17 cellular contexts compared by ENCODE assay signal in genomic region chr2:8144785-8145184, GRCh38.
DNase-seq lines count a peak whose midpoint lies in the region; TF ChIP-seq lines count a peak whose summit lies in the region.
"Had no signal": no experiment of that assay in that cellular context is flagged by ENCODE, and none has a peak within 500 bp of the region (broad histone marks: within the 10 kb centered on the region; RNA-seq: fewer than 3 reads in every experiment).

No MANE protein-coding gene starts in this region.

- H4K20me1 ChIP-seq in smooth muscle cell (ENCODE audit: low read depth) = no peaks in the 10 kb centered on the region

- H3K27ac ChIP-seq in smooth muscle cell (ENCODE audit: low read depth) (peak overlapping the region; percentile 1), neuronal stem cell (replicated peaks; ENCODE audit: low read length) (no peak overlapping the region)
- H3K27ac ChIP-seq: gastrocnemius medialis, stomach had no signal

- no peak overlapping the region for H4K91ac ChIP-seq in neuronal stem cell (ENCODE audit: low read depth, low read length, poor library complexity)

- in situ Hi-C loops in ACHN (cut with HindIII; ENCODE audit: low pct_ligation_motif_present, low pct_unique_long_range_greater_than_20kb, low sequenced_read_pairs) = no loop called here

- no peaks in the 10 kb centered on the region for H3K79me1 ChIP-seq in neuronal stem cell (ENCODE audit: low read depth, low read length)

- H3K36me3 ChIP-seq in smooth muscle cell (ENCODE audit: low read depth) (no peaks in the 10 kb centered on the region), neuronal stem cell (replicated peaks in 1 of 2; ENCODE audit: control insufficient read depth in 2 of 2, insufficient read depth in 2 of 2, low read length in 2 of 2) (no peaks in the 10 kb centered on the region)
- H3K36me3 ChIP-seq: gastrocnemius medialis, stomach had no signal

- no peak overlapping the region for H3K14ac ChIP-seq in neuronal stem cell (ENCODE audit: low read length)

- no peak overlapping the region for H3K4me3 ChIP-seq in foreskin fibroblast (ENCODE audit: low read depth in 1 of 2, low read length in 2 of 2)
- H3K4me3 ChIP-seq in smooth muscle cell = no peak overlapping the region
- H3K4me3 ChIP-seq in neuronal stem cell (ENCODE audit: low read length in 2 of 2) = no peak overlapping the region
- H3K4me3 ChIP-seq: gastrocnemius medialis, lung, stomach had no signal

- DNase-seq in HT1080 (ENCODE audit: low read depth) = peak; percentile 64
- DNase-seq in amniotic epithelial cell (ENCODE audit: low read depth) = peak; percentile 83
- peak; percentile 80 to 89 for DNase-seq in foreskin fibroblast
- DNase-seq in smooth muscle cell (lab: John Stamatoyannopoulos, UW; ENCODE audit: unreplicated experiment) = no peak
- DNase-seq in DMS 273 treated with DMSO at 0.1 percent for 48 hours (lab: John Stamatoyannopoulos, UW) = no peak
- DNase-seq in neuronal stem cell (ENCODE audit: low spot score) = no peak
- DNase-seq in ACHN = no peak
- no peak for DNase-seq in HEK293T (ENCODE audit: extremely low spot score)
- DNase-seq: activated CD4-positive, alpha-beta T cell treated with anti-CD3 and anti-CD28 coated beads for 1 hour; CD4-positive, CD25-positive, alpha-beta regulatory T cell; DND-41; gastrocnemius medialis; natural killer cell; NCI-H146; SIG-M5; stomach had no signal

- H3K27me3 ChIP-seq in smooth muscle cell (ENCODE audit: low read depth) (no peaks in the 10 kb centered on the region), neuronal stem cell (ENCODE audit: control insufficient read depth in 3 of 3, insufficient read depth in 3 of 3, low read depth in 1 of 3, low read length in 3 of 3) (no peaks in the 10 kb centered on the region)
- H3K27me3 ChIP-seq: gastrocnemius medialis, stomach had no signal

- no peak overlapping the region for H2BK12ac ChIP-seq in neuronal stem cell (ENCODE audit: low read length)

- H2BK5ac ChIP-seq in neuronal stem cell (ENCODE audit: low read length) = no peak overlapping the region

- no peak overlapping the region for H3K18ac ChIP-seq in neuronal stem cell (ENCODE audit: low read length)

- POLR2A ChIA-PET in HEK293T (lab: Yijun Ruan, JAX) = no interaction called here

- no peak overlapping the region for H3K4ac ChIP-seq in neuronal stem cell (ENCODE audit: low read length)

- H2AFZ ChIP-seq in smooth muscle cell (ENCODE audit: low read depth) = no peak overlapping the region
- no peak overlapping the region for H2AFZ ChIP-seq in neuronal stem cell (ENCODE audit: low read length)

- CTCF ChIA-PET in HEK293T (lab: Yijun Ruan, JAX) = no interaction called here

- peak overlapping the region; percentile 22 for H3K4me2 ChIP-seq in smooth muscle cell
- no peak overlapping the region for H3K4me2 ChIP-seq in neuronal stem cell (ENCODE audit: insufficient read depth, low read length, poor library complexity, severe bottlenecking)

- H2BK15ac ChIP-seq in neuronal stem cell (ENCODE audit: low read length) = no peak overlapping the region

- H3K4me1 ChIP-seq in smooth muscle cell (ENCODE audit: low read depth) = peaks cover 3% of the 10 kb centered on the region
- H3K4me1 ChIP-seq in neuronal stem cell (ENCODE audit: control insufficient read depth in 2 of 2, insufficient read depth in 1 of 2, low read depth in 1 of 2, low read length in 2 of 2) = no peaks in the 10 kb centered on the region

- no peak overlapping the region for H3K23ac ChIP-seq in neuronal stem cell (ENCODE audit: low read depth, low read length, poor library complexity)

- H3K9ac ChIP-seq in smooth muscle cell (ENCODE audit: low read depth) (no peak overlapping the region), neuronal stem cell (ENCODE audit: low read depth, low read length, poor library complexity) (no peak overlapping the region)

- no peaks in the 10 kb centered on the region for H3F3A ChIP-seq in smooth muscle cell (ENCODE audit: low read depth)

- TF ChIP-seq CTCF in foreskin fibroblast (IDR thresholded peaks at IDR 0.05; ENCODE audit: low read depth, low read length) = no peak
- TF ChIP-seq CTCF in smooth muscle cell (IDR thresholded peaks at IDR 0.05; ENCODE audit: borderline replicate concordance, insufficient read depth, poor library complexity, severe bottlenecking) = no peak

- H3K79me2 ChIP-seq in smooth muscle cell (ENCODE audit: low read depth) = no peaks in the 10 kb centered on the region

- H2BK120ac ChIP-seq in neuronal stem cell (ENCODE audit: low read depth, low read length) = no peak overlapping the region

- 21% methylated on average over 3 of the region's 3 CpGs for WGBS in smooth muscle cell (ENCODE audit: low lambda C conversion rate)
- WGBS in neuronal stem cell (ENCODE audit: extremely low coverage in 2 of 2, insufficient read length in 2 of 2, insufficient replicate concordance in 1 of 2), 2 donors = no CpG with 5 or more reads among the region's 3 CpGs

- H4K8ac ChIP-seq in neuronal stem cell (ENCODE audit: low read depth, low read length) = no peak overlapping the region

- no peak overlapping the region for H2AK5ac ChIP-seq in neuronal stem cell (ENCODE audit: low read depth, low read length)

- H3K9me3 ChIP-seq in smooth muscle cell (replicated peaks; ENCODE audit: low read depth) (no peaks in the 10 kb centered on the region), neuronal stem cell (replicated peaks in 1 of 2; ENCODE audit: control insufficient read depth in 2 of 2, insufficient read depth in 1 of 2, low read depth in 1 of 2, low read length in 2 of 2) (no peaks in the 10 kb centered on the region)
- H3K9me3 ChIP-seq: gastrocnemius medialis, stomach had no signal

TF ChIP-seq in HEK293T, 16 proteins besides CTCF, POLR2A, EP300 and RAD21:
- TF ChIP-seq FOXK2 (IDR thresholded peaks at IDR 0.05) (no peak), SP1 (IDR thresholded peaks at IDR 0.05) (no peak), PKNOX1 (IDR thresholded peaks at IDR 0.05) (no peak), FOXM1 (IDR thresholded peaks at IDR 0.05; ENCODE audit: borderline replicate concordance) (no peak), L3MBTL2 (conservative IDR thresholded peaks at IDR 0.05) (no peak), CTBP1 (IDR thresholded peaks at IDR 0.05; ENCODE audit: borderline replicate concordance) (no peak), FOXA1 (IDR thresholded peaks at IDR 0.05) (no peak), NFRKB (IDR thresholded peaks at IDR 0.05) (no peak), SUZ12 (IDR thresholded peaks at IDR 0.05) (no peak), HDGF (IDR thresholded peaks at IDR 0.05; ENCODE audit: borderline replicate concordance) (no peak), ELF4 (IDR thresholded peaks at IDR 0.05) (no peak), BHLHE40 (IDR thresholded peaks at IDR 0.05; ENCODE audit: borderline replicate concordance) (no peak), ARNT (IDR thresholded peaks at IDR 0.05) (no peak), TARDBP (IDR thresholded peaks at IDR 0.05) (no peak), LEF1 (IDR thresholded peaks at IDR 0.05; ENCODE audit: borderline replicate concordance) (no peak), ZNF384 (IDR thresholded peaks at IDR 0.05) (no peak)

Comparison
In these comparisons a context has a peak if more than half of its experiments do, and no peak if none do; other contexts are left out.
1. DNase-seq: peak in HT1080 (single experiment), amniotic epithelial cell (single experiment) and foreskin fibroblast (2 of 2); none in smooth muscle cell (single experiment), DMS 273 treated with DMSO at 0.1 percent for 48 hours (single experiment), neuronal stem cell (single experiment), ACHN (single experiment) and HEK293T (single experiment).